Comparison of ENCODE assay signal across 8 cellular contexts in the genomic region with DNA sequence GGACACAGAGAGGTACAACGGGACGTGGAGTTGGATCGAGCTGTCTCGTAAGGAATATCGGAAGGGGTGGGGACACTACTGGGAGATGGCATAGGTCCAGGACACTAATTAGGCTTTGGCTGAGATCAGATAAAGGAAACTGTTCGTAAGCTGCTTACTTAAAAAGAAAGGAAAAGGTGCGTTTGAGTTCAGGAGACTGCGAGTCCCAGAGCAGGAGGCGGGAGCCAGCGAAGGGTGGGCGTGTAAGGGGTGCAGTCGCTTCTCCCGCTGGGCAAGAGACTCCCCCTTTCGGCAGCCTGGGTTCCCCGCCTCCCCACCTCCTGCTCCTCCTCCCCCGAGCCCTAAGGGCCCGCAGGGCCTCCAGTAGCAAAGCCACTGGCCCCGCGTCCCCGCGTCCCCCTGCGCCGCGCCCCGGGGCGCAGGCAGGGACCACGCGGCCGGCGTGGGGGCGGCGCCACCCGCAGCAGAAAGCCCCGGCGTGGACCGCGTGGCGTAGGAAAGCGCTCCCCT. TPM values are rescaled to one million over a fixed set of nuclear protein-coding genes. Genes with fewer than 3 reads are reported as not detected.
DNase-seq lines count a peak whose midpoint lies in the region; ATAC-seq and TF ChIP-seq lines count a peak whose summit lies in the region.

No MANE protein-coding gene starts in this region.

- no peaks in the 10 kb centered on the region for H3K36me3 ChIP-seq in adipocyte (ENCODE audit: control insufficient read depth, insufficient read depth, low read length, severe bottlenecking)

- peaks cover 16% of the 10 kb centered on the region for H3K4me1 ChIP-seq in adipocyte (ENCODE audit: control insufficient read depth, insufficient read depth, low read length)
- no peaks in the 10 kb centered on the region for H3K4me1 ChIP-seq in right cardiac atrium (ENCODE audit: control insufficient read depth, insufficient read depth, low read length)

- H3K9me3 ChIP-seq in adipocyte (ENCODE audit: control insufficient read depth, low read length) = no peaks in the 10 kb centered on the region
- H3K9me3 ChIP-seq in right cardiac atrium (ENCODE audit: control insufficient read depth, low read length) = no peaks in the 10 kb centered on the region

- ATAC-seq in SK-N-SH treated with all-trans-retinoic acid at 6 μM for 48 hours (peak; percentile 64), right cardiac atrium (peak; percentile 61 to 63)

- peak overlapping the region; percentile 19 for H3K27ac ChIP-seq in right cardiac atrium (ENCODE audit: low read length)

- H3K4me3 ChIP-seq in adipocyte (ENCODE audit: low read length) (peak overlapping the region; percentile 87), right cardiac atrium (ENCODE audit: low read length) (peak overlapping the region; percentile 59)

- peak overlapping the region; percentile 83 for H3K9ac ChIP-seq in adipocyte (ENCODE audit: low read length)

- intact Hi-C loops in right cardiac atrium (cut with DNase I) = loop anchor here in 1 of 4 donors (10.0 kb wide), 1 partner anchor 84 kb away; no protein-coding TSS in a partner anchor

- no peaks in the 10 kb centered on the region for H3K27me3 ChIP-seq in adipocyte (replicated peaks; ENCODE audit: control insufficient read depth, insufficient read depth, low read length)
- no peaks in the 10 kb centered on the region for H3K27me3 ChIP-seq in right cardiac atrium (ENCODE audit: control insufficient read depth, insufficient read depth)

- peak; percentile 16 for DNase-seq in DMS 273 treated with DMSO at 0.1 percent for 48 hours (lab: John Stamatoyannopoulos, UW)
- peak; percentile 83 for DNase-seq in GM20000 (ENCODE audit: low spot score)
- peak; percentile 57 for DNase-seq in HK-2 (ENCODE audit: unreplicated experiment)
- peak; percentile 61 for DNase-seq in adipocyte (ENCODE audit: low read depth)
- DNase-seq in right cardiac atrium = peak; percentile 63 to 86 (median 80)
- DNase-seq in retina = peak; percentile 65
- no peak for DNase-seq in NCI-H2196 (lab: John Stamatoyannopoulos, UW; ENCODE audit: unreplicated experiment)

- WGBS in right cardiac atrium = 2% methylated on average over 39 of the region's 39 CpGs

- TF ChIP-seq CTCF in GM20000 (IDR thresholded peaks at IDR 0.05; ENCODE audit: extremely low read depth, missing control alignments) = no peak

TF ChIP-seq in SK-N-SH treated with all-trans-retinoic acid at 6 μM for 48 hours, 23 proteins besides CTCF, POLR2A, EP300 and RAD21:
- TF ChIP-seq, protein P1, sequence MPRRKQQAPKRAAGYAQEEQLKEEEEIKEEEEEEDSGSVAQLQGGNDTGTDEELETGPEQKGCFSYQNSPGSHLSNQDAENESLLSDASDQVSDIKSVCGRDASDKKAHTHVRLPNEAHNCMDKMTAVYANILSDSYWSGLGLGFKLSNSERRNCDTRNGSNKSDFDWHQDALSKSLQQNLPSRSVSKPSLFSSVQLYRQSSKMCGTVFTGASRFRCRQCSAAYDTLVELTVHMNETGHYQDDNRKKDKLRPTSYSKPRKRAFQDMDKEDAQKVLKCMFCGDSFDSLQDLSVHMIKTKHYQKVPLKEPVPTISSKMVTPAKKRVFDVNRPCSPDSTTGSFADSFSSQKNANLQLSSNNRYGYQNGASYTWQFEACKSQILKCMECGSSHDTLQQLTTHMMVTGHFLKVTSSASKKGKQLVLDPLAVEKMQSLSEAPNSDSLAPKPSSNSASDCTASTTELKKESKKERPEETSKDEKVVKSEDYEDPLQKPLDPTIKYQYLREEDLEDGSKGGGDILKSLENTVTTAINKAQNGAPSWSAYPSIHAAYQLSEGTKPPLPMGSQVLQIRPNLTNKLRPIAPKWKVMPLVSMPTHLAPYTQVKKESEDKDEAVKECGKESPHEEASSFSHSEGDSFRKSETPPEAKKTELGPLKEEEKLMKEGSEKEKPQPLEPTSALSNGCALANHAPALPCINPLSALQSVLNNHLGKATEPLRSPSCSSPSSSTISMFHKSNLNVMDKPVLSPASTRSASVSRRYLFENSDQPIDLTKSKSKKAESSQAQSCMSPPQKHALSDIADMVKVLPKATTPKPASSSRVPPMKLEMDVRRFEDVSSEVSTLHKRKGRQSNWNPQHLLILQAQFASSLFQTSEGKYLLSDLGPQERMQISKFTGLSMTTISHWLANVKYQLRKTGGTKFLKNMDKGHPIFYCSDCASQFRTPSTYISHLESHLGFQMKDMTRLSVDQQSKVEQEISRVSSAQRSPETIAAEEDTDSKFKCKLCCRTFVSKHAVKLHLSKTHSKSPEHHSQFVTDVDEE (CRISPR knock-in tag; IDR thresholded peaks at IDR 0.05) = no peak
- TF ChIP-seq PPARA (CRISPR knock-in tag; IDR thresholded peaks at IDR 0.05; ENCODE audit: borderline replicate concordance) (no peak), SNAI2 (CRISPR knock-in tag; IDR thresholded peaks at IDR 0.05) (no peak), ZFP30 (CRISPR knock-in tag; IDR thresholded peaks at IDR 0.05) (no peak), ZC3H10 (CRISPR knock-in tag; IDR thresholded peaks at IDR 0.05) (no peak)

RNA-seq across cellular contexts. Expression of a gene that starts 0.6 kb away (rescaled TPM):
- total RNA-seq in right cardiac atrium = 1 to 10 TPM; 3.5 to 5.8 (median 4.7) TPM
- 1.2 TPM for polyA plus RNA-seq in right cardiac atrium
